In genomic region chr4:126081336-126081735, GRCh38 we compare ENCODE assay signal across 20 cellular contexts.
DNase-seq lines count a peak whose midpoint lies in the region; TF ChIP-seq lines count a peak whose summit lies in the region.
"Had no signal": no experiment of that assay in that cellular context is flagged by ENCODE, and none has a peak within 500 bp of the region (broad histone marks: within the 10 kb centered on the region; RNA-seq: fewer than 3 reads in every experiment).

No MANE protein-coding gene starts in this region.

- no peaks in the 10 kb centered on the region; the same call in 1 of the 2 replicates for H3K4me1 ChIP-seq in HAP-1
- H3K4me1 ChIP-seq: A549 had no signal

- H3K4me1 Mint-ChIP-seq in osteocyte (ENCODE audit: unreplicated experiment) = peaks cover 9% of the 10 kb centered on the region
- H3K4me1 Mint-ChIP-seq: CD14-positive monocyte, GM23338 had no signal

- H3K36me3 ChIP-seq in HAP-1 (replicated peaks) = no peaks in the 10 kb centered on the region

- DNase-seq in AG20443 (ENCODE audit: low spot score) (peak; percentile 23), HAP-1 (ENCODE audit: low spot score in 2 of 2) (peak; percentile 36 to 48), dedifferentiated amniotic fluid mesenchymal stem cell (ENCODE audit: extremely low spot score) (peak; percentile 62), osteocyte (ENCODE audit: extremely low spot score, unreplicated experiment) (no peak), HuH-7 (ENCODE audit: low spot score) (no peak), NCI-H2171 treated with DMSO at 0.1 percent for 48 hours (lab: John Stamatoyannopoulos, UW) (no peak), cortex of kidney (lab: John Stamatoyannopoulos, UW) (no peak)
- DNase-seq: AML-193, DMS 273 treated with DMSO at 0.1 percent for 48 hours, DND-41, IMR-90, NCI-H1417 treated with DMSO at 0.1 percent for 48 hours, NCI-H187 treated with DMSO at 0.1 percent for 48 hours, NCI-H345, NCI-H524 treated with DMSO at 0.1 percent for 48 hours, RPMI8226, SIG-M5 had no signal

- in situ Hi-C loops in HAP-1 (cut with MboI; ENCODE audit: low sequenced_read_pairs) = no loop called here

- no peak overlapping the region for H3K4me3 ChIP-seq in HAP-1
- H3K4me3 ChIP-seq: A549, GM23338 had no signal

- H3K27ac Mint-ChIP-seq in osteocyte (ENCODE audit: unreplicated experiment) = peak overlapping the region; percentile 60
- H3K27ac Mint-ChIP-seq: CD14-positive monocyte, GM23338 had no signal

- H3K27me3 Mint-ChIP-seq in osteocyte (ENCODE audit: unreplicated experiment) = peaks cover 9% of the 10 kb centered on the region

- H3K9me3 ChIP-seq in HAP-1 = no peaks in the 10 kb centered on the region
- H3K9me3 ChIP-seq: A549 had no signal

- TF ChIP-seq CTCF in osteocyte (IDR thresholded peaks at IDR 0.05) = no peak

- H3K27me3 ChIP-seq in HAP-1 (ENCODE audit: low read depth) = no peaks in the 10 kb centered on the region

- H3K9me3 Mint-ChIP-seq in osteocyte (ENCODE audit: unreplicated experiment) = no peaks in the 10 kb centered on the region
- H3K9me3 Mint-ChIP-seq: GM23338 had no signal

- no peaks in the 10 kb centered on the region for H3K36me3 Mint-ChIP-seq in osteocyte (ENCODE audit: unreplicated experiment)
- H3K36me3 Mint-ChIP-seq: CD14-positive monocyte had no signal

- no peak overlapping the region for H3K4me3 Mint-ChIP-seq in osteocyte (ENCODE audit: unreplicated experiment)
- H3K4me3 Mint-ChIP-seq: CD14-positive monocyte, GM23338 had no signal

Comparison
In these comparisons a context has a peak if more than half of its experiments do, and no peak if none do; other contexts are left out.
1. DNase-seq: peak in AG20443 (single experiment), HAP-1 (2 of 2) and dedifferentiated amniotic fluid mesenchymal stem cell (single experiment); none in osteocyte (single experiment), HuH-7 (single experiment), NCI-H2171 treated with DMSO at 0.1 percent for 48 hours (single experiment) and cortex of kidney (single experiment).